Comparison of ENCODE assay signal across 26 cellular contexts in the genomic region with DNA sequence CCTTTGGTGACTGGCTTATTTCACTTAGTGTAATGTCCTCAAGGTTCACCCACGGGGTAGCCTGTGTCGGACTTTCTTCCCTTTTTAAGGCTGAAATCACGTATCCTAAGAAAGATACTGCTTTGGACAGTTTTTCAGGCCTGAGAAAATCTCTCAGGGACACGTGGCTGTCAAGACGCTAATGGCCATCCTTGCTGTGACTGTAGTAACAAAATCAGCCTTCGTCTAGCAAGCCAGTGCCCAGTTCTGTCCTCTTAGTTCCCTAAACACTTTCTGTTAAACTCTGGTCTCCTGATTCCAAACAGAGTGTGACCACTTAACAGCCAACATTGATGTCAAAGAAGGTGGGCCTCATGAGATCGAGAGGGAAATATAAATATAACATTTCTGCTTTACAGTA.
"Had no signal": no experiment of that assay in that cellular context is flagged by ENCODE, and none has a peak within 500 bp of the region (broad histone marks: within the 10 kb centered on the region; RNA-seq: fewer than 3 reads in every experiment).

No MANE protein-coding gene starts in this region.

- H3K27me3 Mint-ChIP-seq: activated naive CD4-positive, alpha-beta T cell treated with anti-CD3 and anti-CD28 coated beads, Interleukin-2, amount 50 U/mL, for 24 hours had no signal

- H3K27ac Mint-ChIP-seq: activated B cell treated with CpG ODN at 0.5 μM for 24 hours; activated CD4-positive, alpha-beta memory T cell treated with anti-CD3 and anti-CD28 coated beads, Interleukin-2, amount 10 ng/mL, durations not matched to agents 7 days and 5 days; activated naive CD4-positive, alpha-beta T cell treated with anti-CD3 and anti-CD28 coated beads, Interleukin-2, amount 50 U/mL, for 24 hours; activated naive CD8-positive, alpha-beta T cell treated with anti-CD3 and anti-CD28 coated beads, Interleukin-2, amount 10 ng/mL, durations not matched to agents 7 days and 5 days; activated T-cell treated with anti-CD3 and anti-CD28 coated beads, Interleukin-2, amount 50 U/mL, for 72 hours; activated T-helper 17 cell treated with anti-CD3 and anti-CD28 coated beads, Interleukin-2, amount 50 U/mL, for 72 hours; T-cell; T-helper 17 cell had no signal

- H3K9me3 Mint-ChIP-seq: activated B cell treated with CpG ODN at 0.5 μM for 24 hours; activated CD4-positive, alpha-beta memory T cell treated with anti-CD3 and anti-CD28 coated beads, Interleukin-2, amount 10 ng/mL, durations not matched to agents 7 days and 5 days; activated naive CD4-positive, alpha-beta T cell treated with anti-CD3 and anti-CD28 coated beads, Interleukin-2, amount 50 U/mL, for 24 hours; activated naive CD8-positive, alpha-beta T cell treated with anti-CD3 and anti-CD28 coated beads, Interleukin-2, amount 10 ng/mL, durations not matched to agents 7 days and 5 days; activated T-cell treated with anti-CD3 and anti-CD28 coated beads, Interleukin-2, amount 50 U/mL, for 72 hours; activated T-helper 17 cell treated with anti-CD3 and anti-CD28 coated beads, Interleukin-2, amount 50 U/mL, for 72 hours; T-cell had no signal

- DNase-seq: activated B cell treated with CpG ODN at 0.5 μM for 24 hours; activated CD4-positive, alpha-beta memory T cell treated with anti-CD3 and anti-CD28 coated beads, Interleukin-2, amount 10 ng/mL, durations not matched to agents 7 days and 5 days; activated CD4-positive, alpha-beta T cell treated with anti-CD3 and anti-CD28 coated beads for 4 hours; activated CD4-positive, alpha-beta T cell treated with anti-CD3 and anti-CD28 coated beads, Interleukin-2, amount 50 U/mL, for 1 hour; activated CD4-positive, CD25-positive, alpha-beta regulatory T cell treated with anti-CD3 and anti-CD28 coated beads, Interleukin-2, amount 50 U/mL, for 72 hours; activated effector memory CD4-positive, alpha-beta T cell treated with anti-CD3 and anti-CD28 coated beads, Interleukin-2, amount 50 U/mL, for 16 hours; activated naive CD4-positive, alpha-beta T cell treated with Interleukin-2 at 50 U/mL for 16 hours; activated naive CD8-positive, alpha-beta T cell treated with anti-CD3 and anti-CD28 coated beads, Interleukin-2, amount 10 ng/mL, durations not matched to agents 7 days and 5 days; activated T-cell treated with anti-CD3 and anti-CD28 coated beads, Interleukin-2, amount 50 U/mL, for 1 hour; activated T-cell treated with anti-CD3 and anti-CD28 coated beads, Interleukin-2, amount 50 U/mL, for 72 hours; Kasumi-1; MM.1S; MV-4-11; NCI-H1092; NCI-H1436 treated with DMSO at 0.1 percent for 48 hours; NCI-H1694 treated with DMSO at 0.1 percent for 48 hours; NCI-H2029; NCI-H345; NCI-H524 treated with DMSO at 0.1 percent for 48 hours; PC-3; Peyer's patch; SIG-M5; T-cell; T-helper 17 cell had no signal

- H3K4me3 Mint-ChIP-seq: activated B cell treated with CpG ODN at 0.5 μM for 24 hours; activated CD4-positive, alpha-beta memory T cell treated with anti-CD3 and anti-CD28 coated beads, Interleukin-2, amount 10 ng/mL, durations not matched to agents 7 days and 5 days; activated naive CD4-positive, alpha-beta T cell treated with anti-CD3 and anti-CD28 coated beads, Interleukin-2, amount 50 U/mL, for 24 hours; activated naive CD8-positive, alpha-beta T cell treated with anti-CD3 and anti-CD28 coated beads, Interleukin-2, amount 10 ng/mL, durations not matched to agents 7 days and 5 days; activated T-cell treated with anti-CD3 and anti-CD28 coated beads, Interleukin-2, amount 50 U/mL, for 72 hours; activated T-helper 17 cell treated with anti-CD3 and anti-CD28 coated beads, Interleukin-2, amount 50 U/mL, for 72 hours; T-cell; T-helper 17 cell had no signal

- H3K36me3 Mint-ChIP-seq: activated naive CD4-positive, alpha-beta T cell treated with anti-CD3 and anti-CD28 coated beads, Interleukin-2, amount 50 U/mL, for 24 hours; activated naive CD8-positive, alpha-beta T cell treated with anti-CD3 and anti-CD28 coated beads, Interleukin-2, amount 10 ng/mL, durations not matched to agents 7 days and 5 days; T-cell had no signal

- H3K4me1 Mint-ChIP-seq: activated CD4-positive, alpha-beta memory T cell treated with anti-CD3 and anti-CD28 coated beads, Interleukin-2, amount 10 ng/mL, durations not matched to agents 7 days and 5 days; activated T-helper 17 cell treated with anti-CD3 and anti-CD28 coated beads, Interleukin-2, amount 50 U/mL, for 72 hours had no signal
